In genomic region chr9:77672183-77672582, GRCh38 we compare ENCODE assay signal across 4 cellular contexts.
"Had no signal": no experiment of that assay in that cellular context is flagged by ENCODE, and none has a peak within 500 bp of the region (broad histone marks: within the 10 kb centered on the region; RNA-seq: fewer than 3 reads in every experiment).

No MANE protein-coding gene starts in this region.

- H3K4me3 ChIP-seq: GM23338 had no signal

- H2AFZ ChIP-seq: GM23338 had no signal

- ATAC-seq: GM23338 had no signal

- H3K4me1 Mint-ChIP-seq: GM23338, H9 had no signal

- H3K27ac Mint-ChIP-seq: GM23338, H9 had no signal

- H3K4me2 ChIP-seq: GM23338 had no signal

- H3K4me3 Mint-ChIP-seq: GM23338, H9 had no signal

- DNase-seq: H9, HCEC 1CT, IMR-90 had no signal

- H3K9me3 Mint-ChIP-seq: GM23338, H9 had no signal
